ENCODE assay signal across 12 cellular contexts in the genomic region with DNA sequence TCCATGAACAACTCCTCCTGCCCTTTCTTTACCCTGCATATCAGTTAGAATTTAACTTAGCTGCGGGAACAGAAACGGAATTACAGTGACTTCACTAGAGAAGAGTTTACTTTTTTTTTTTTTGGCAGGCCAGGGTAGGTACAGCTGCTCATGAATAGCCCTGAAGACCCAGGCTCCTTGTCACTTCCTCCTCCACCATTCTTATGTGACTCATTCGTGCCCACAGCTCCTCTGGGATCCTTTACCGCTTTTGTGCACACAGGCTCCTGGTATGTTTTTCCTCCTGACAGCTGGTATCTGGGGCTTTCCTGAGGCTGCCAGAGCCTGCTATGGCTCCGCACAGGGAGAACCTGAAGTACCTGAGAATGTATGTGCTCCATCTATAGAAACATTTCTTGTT. TPM values are rescaled to one million over a fixed set of nuclear protein-coding genes. Genes with fewer than 3 reads are reported as not detected.
DNase-seq lines count a peak whose midpoint lies in the region; ATAC-seq, FAIRE-seq and TF ChIP-seq lines count a peak whose summit lies in the region.
"Had no signal": no experiment of that assay in that cellular context is flagged by ENCODE, and none has a peak within 500 bp of the region (broad histone marks: within the 10 kb centered on the region; RNA-seq: fewer than 3 reads in every experiment).

No MANE protein-coding gene starts in this region.

- H3K36me3 ChIP-seq in astrocyte (ENCODE audit: insufficient read depth, low read length), result no peaks in the 10 kb centered on the region

- H3K9ac ChIP-seq in astrocyte (ENCODE audit: low read length), result no peak overlapping the region

- H3K9me3 ChIP-seq in astrocyte (ENCODE audit: insufficient read depth, low read depth, low read length), result no peaks in the 10 kb centered on the region

- peaks cover 12% of the 10 kb centered on the region for H3K4me1 Mint-ChIP-seq in astrocyte (ENCODE audit: low read depth, unreplicated experiment)

- H2AFZ ChIP-seq in astrocyte (ENCODE audit: low read depth, low read length), result no peak overlapping the region

- H3K36me3 Mint-ChIP-seq in astrocyte (ENCODE audit: low read depth, unreplicated experiment), result no peaks in the 10 kb centered on the region
- H3K36me3 Mint-ChIP-seq: T-cell had no signal

- peak overlapping the region; percentile 54 for H3K4me2 ChIP-seq in astrocyte (ENCODE audit: low read length)

- H3K4me3 ChIP-seq in AG10803 (ENCODE audit: low read length), result no peak overlapping the region
- no peak overlapping the region for H3K4me3 ChIP-seq in astrocyte (ENCODE audit: insufficient read depth, low read depth, low read length)

- DNase-seq in AG10803 (ENCODE audit: low read depth) (peak; percentile 67), M059J (ENCODE audit: low read depth) (peak; percentile 98), astrocyte (ENCODE audit: low read depth) (peak; percentile 87), kidney tubule cell (ENCODE audit: low spot score) (peak; percentile 99), GM19240 (ENCODE audit: insufficient read length, low spot score) (no peak), KG1 (lab: John Stamatoyannopoulos, UW) (no peak)
- DNase-seq: stimulated activated naive CD4-positive, alpha-beta T cell; T-cell had no signal

- no peaks in the 10 kb centered on the region for H3K9me3 Mint-ChIP-seq in astrocyte (ENCODE audit: unreplicated experiment)
- H3K9me3 Mint-ChIP-seq: T-cell had no signal

- H3K27me3 ChIP-seq in astrocyte (ENCODE audit: insufficient read depth, low read length), result no peaks in the 10 kb centered on the region

- TF ChIP-seq CTCF in AG10803 (conservative IDR thresholded peaks at IDR 0.05; ENCODE audit: low read length) (no peak), astrocyte (IDR thresholded peaks at IDR 0.05; ENCODE audit: insufficient read depth, low read depth, low read length) (no peak)

- H3K4me3 Mint-ChIP-seq in astrocyte (ENCODE audit: unreplicated experiment), result peak overlapping the region; percentile 22
- H3K4me3 Mint-ChIP-seq: T-cell had no signal

- ATAC-seq in GM18870 (IDR thresholded peaks at IDR 0.05; ENCODE audit: unreplicated experiment) (no peak), GM21723 (IDR thresholded peaks at IDR 0.05; ENCODE audit: unreplicated experiment) (no peak)
- ATAC-seq: T-cell had no signal

- H3K4me1 ChIP-seq in astrocyte (ENCODE audit: insufficient read depth, low read length), result peaks cover 11% of the 10 kb centered on the region

- peak overlapping the region; percentile 55 for H3K27ac Mint-ChIP-seq in astrocyte (ENCODE audit: unreplicated experiment)
- H3K27ac Mint-ChIP-seq: T-cell had no signal

- H3K27me3 Mint-ChIP-seq in astrocyte (ENCODE audit: low read depth, unreplicated experiment), result peaks cover 8% of the 10 kb centered on the region

- H3K27ac ChIP-seq in astrocyte (ENCODE audit: low read depth, low read length), result peak overlapping the region; percentile 29
- H3K27ac ChIP-seq: C4-2B had no signal

- H3K79me2 ChIP-seq in astrocyte (ENCODE audit: insufficient read depth, low read length), result no peaks in the 10 kb centered on the region

- no peaks in the 10 kb centered on the region for H4K20me1 ChIP-seq in astrocyte (ENCODE audit: insufficient read depth, low read length)

- no peak for FAIRE-seq in astrocyte (lab: Jason Lieb, UNC)

RNA-seq across cellular contexts. Expression of a gene that starts 3.9 kb away (rescaled TPM):
- total RNA-seq in M059J (2014; rRNA removed; shearing (Covaris generic)), result 0.34 and 1.5 TPM in 2 replicates
- 2.2 and 2.3 TPM in 2 replicates for total RNA-seq in astrocyte
- total RNA-seq: mononuclear cell had no signal

RNA-seq across cellular contexts. Expression of a gene that starts 10.2 kb away (rescaled TPM):
- total RNA-seq in M059J (2014; rRNA removed; shearing (Covaris generic)), result not detected in 2 replicates
- not detected in 2 replicates for total RNA-seq in astrocyte
- total RNA-seq: mononuclear cell, T-cell had no signal

RNA-seq across cellular contexts. Expression of a gene that starts 19.5 kb away (rescaled TPM):
- total RNA-seq in M059J (2014; rRNA removed; shearing (Covaris generic)), result not detected in 2 replicates
- not detected in 2 replicates for total RNA-seq in astrocyte
- total RNA-seq: mononuclear cell, T-cell had no signal

Comparison
In these comparisons a context has a peak if more than half of its experiments do, and no peak if none do; other contexts are left out.
1. DNase-seq: peak in AG10803 (single experiment), M059J (single experiment), astrocyte (single experiment) and kidney tubule cell (single experiment); none in GM19240 (single experiment) and KG1 (single experiment).